In the genomic region with DNA sequence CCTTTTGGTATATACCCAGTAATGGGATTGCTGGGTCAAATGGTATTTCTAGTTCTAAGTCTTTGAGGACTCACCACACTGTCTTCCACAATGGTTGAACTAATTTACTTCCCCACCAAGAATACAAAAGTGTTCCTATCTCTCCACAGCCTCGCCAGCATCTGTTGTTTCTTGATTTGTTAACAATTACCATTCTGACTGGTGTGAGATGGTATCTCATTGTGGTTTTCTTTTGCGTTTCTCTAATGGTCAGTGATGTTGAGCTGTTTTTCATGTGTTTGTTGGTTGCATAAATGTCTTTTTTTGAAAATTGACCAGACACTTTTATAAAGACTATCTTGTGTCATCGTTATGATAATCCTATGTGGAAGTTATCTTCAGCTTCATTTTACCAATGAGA, we compare ENCODE assay signal across 1 cellular context.
TF ChIP-seq lines count a peak whose summit lies in the region.

No MANE protein-coding gene starts in this region.

TF ChIP-seq in endothelial cell of umbilical vein, 7 proteins besides CTCF, POLR2A, EP300 and RAD21:
- TF ChIP-seq GATA2 (IDR thresholded peaks at IDR 0.05; ENCODE audit: insufficient read depth, insufficient read length, low read depth, low read length) (no peak), JUN (IDR thresholded peaks at IDR 0.05; ENCODE audit: borderline replicate concordance, insufficient read depth, insufficient read length, low read depth) (no peak), EZH2 (IDR thresholded peaks at IDR 0.05; ENCODE audit: borderline replicate concordance, low read depth, low read length, severe bottlenecking) (no peak), MYC (IDR thresholded peaks at IDR 0.05; ENCODE audit: low read depth, low read length) (no peak), MAX (IDR thresholded peaks at IDR 0.05; ENCODE audit: insufficient read depth, insufficient read length) (no peak), FOS (IDR thresholded peaks at IDR 0.05; ENCODE audit: borderline replicate concordance, insufficient read depth, low read length) (no peak), POLR2AphosphoS5 (IDR thresholded peaks at IDR 0.05; ENCODE audit: insufficient read depth, low read depth, low read length) (no peak)
